ENCODE assay signal across 7 cellular contexts in the genomic region with DNA sequence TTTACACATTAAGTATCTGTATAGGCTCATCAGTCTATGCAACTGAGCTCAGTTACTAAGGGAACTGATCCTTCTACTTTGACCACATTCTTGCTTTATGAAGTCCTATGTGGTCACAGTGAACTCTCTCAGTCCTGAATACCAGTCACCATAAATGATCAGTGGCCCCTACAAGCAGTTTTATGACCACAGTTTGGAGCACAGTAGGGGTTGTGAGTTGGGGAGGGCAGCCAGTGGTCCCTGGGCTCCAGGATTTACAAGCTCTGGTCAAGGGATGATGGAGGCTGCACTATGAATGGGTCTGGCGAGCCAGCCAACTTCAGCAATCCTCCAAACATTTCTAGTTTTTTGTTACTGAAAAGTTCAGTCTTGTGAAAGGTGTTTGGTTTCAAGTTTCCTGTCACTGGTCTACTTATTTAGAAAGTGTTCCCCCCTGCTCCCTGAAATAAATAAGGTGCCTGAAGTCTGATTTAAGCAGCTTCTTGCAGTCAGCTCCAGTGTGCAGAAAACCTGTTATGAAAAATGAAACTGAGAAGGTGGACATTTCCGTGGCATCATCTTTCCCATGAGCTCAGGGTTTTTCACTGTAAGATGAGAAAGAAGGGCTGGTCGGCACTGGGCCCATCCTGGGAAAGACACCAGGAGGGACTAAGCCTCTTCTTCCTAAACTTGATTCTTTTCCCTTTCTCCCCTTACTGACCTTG.
DNase-seq lines count a peak whose midpoint lies in the region; ATAC-seq, FAIRE-seq and TF ChIP-seq lines count a peak whose summit lies in the region.

No MANE protein-coding gene starts in this region.

- peaks cover 65% of the 10 kb centered on the region for H3K36me3 ChIP-seq in neutrophil

- no peaks in the 10 kb centered on the region for H3K9me3 Mint-ChIP-seq in T-helper 2 cell treated with Interferon-gamma antibody and Interleukin-4, amounts not matched to agents 5 μg/mL and 100 μg/mL, for 36 hours

- H3K4me1 ChIP-seq in neutrophil (ENCODE audit: control insufficient read depth in 1 of 2, insufficient read depth in 1 of 2, low read depth in 1 of 2, low read length in 1 of 2): peaks cover 24 to 27% of the 10 kb centered on the region in 2 experiments

- no peaks in the 10 kb centered on the region for H3K9me3 ChIP-seq in neutrophil

- H3K36me3 Mint-ChIP-seq in T-helper 2 cell treated with Interferon-gamma antibody and Interleukin-4, amounts not matched to agents 5 μg/mL and 100 μg/mL, for 36 hours (ENCODE audit: low read depth): peaks cover 1% of the 10 kb centered on the region

- H3K4me3 ChIP-seq in neutrophil (ENCODE audit: low read depth in 1 of 2, low read length in 1 of 2): no peak overlapping the region

- no peaks in the 10 kb centered on the region for H3K27me3 Mint-ChIP-seq in T-helper 2 cell treated with Interferon-gamma antibody and Interleukin-4, amounts not matched to agents 5 μg/mL and 100 μg/mL, for 36 hours (ENCODE audit: low read depth)

- peak overlapping the region; percentile 98 for H3K27ac Mint-ChIP-seq in T-helper 2 cell treated with Interferon-gamma antibody and Interleukin-4, amounts not matched to agents 5 μg/mL and 100 μg/mL, for 36 hours

- H3K27me3 ChIP-seq in neutrophil: no peaks in the 10 kb centered on the region

- DNase-seq in T-helper 2 cell treated with Interferon-gamma antibody and Interleukin-4, amounts not matched to agents 5 μg/mL and 100 μg/mL, for 36 hours (ENCODE audit: low spot score): peak; percentile 62
- no peak for DNase-seq in NCI-H146 treated with DMSO at 0.1 percent for 48 hours (lab: John Stamatoyannopoulos, UW; ENCODE audit: unreplicated experiment)
- no peak for DNase-seq in NCI-H1092 treated with DMSO at 0.1 percent for 48 hours (lab: John Stamatoyannopoulos, UW)
- no peak for DNase-seq in D721Med (ENCODE audit: insufficient read length, low spot score)

- H3K4me3 Mint-ChIP-seq in T-helper 2 cell treated with Interferon-gamma antibody and Interleukin-4, amounts not matched to agents 5 μg/mL and 100 μg/mL, for 36 hours: peak overlapping the region; percentile 80

- peak overlapping the region; percentile 61 for H3K27ac ChIP-seq in neutrophil

- peaks cover 37% of the 10 kb centered on the region for H3K4me1 Mint-ChIP-seq in T-helper 2 cell treated with Interferon-gamma antibody and Interleukin-4, amounts not matched to agents 5 μg/mL and 100 μg/mL, for 36 hours (ENCODE audit: low read depth)

- ATAC-seq in GM19023 (IDR thresholded peaks at IDR 0.05; ENCODE audit: unreplicated experiment) (peak; percentile 93), HG02623 (IDR thresholded peaks at IDR 0.05; ENCODE audit: unreplicated experiment) (peak; percentile 94)

- TF ChIP-seq CTCF in neutrophil (IDR thresholded peaks at IDR 0.05): no peak
- no peak for TF ChIP-seq CTCF in D721Med (IDR thresholded peaks at IDR 0.05; ENCODE audit: insufficient read depth, missing control alignments)

- no peak for FAIRE-seq in D721Med (lab: Jason Lieb, UNC)
